In genomic region chr11:61871158-61871597, GRCh38 we compare ENCODE assay signal across 8 cellular contexts. TPM values are rescaled to one million over a fixed set of nuclear protein-coding genes. Genes with fewer than 3 reads are reported as not detected.
DNase-seq lines count a peak whose midpoint lies in the region; ATAC-seq, FAIRE-seq and TF ChIP-seq lines count a peak whose summit lies in the region.

No MANE protein-coding gene starts in this region.

- H3K9me3 ChIP-seq in MM.1S (replicated peaks; ENCODE audit: insufficient read depth, low read length) (no peaks in the 10 kb centered on the region), SJSA1 (replicated peaks) (no peaks in the 10 kb centered on the region), pancreas (no peaks in the 10 kb centered on the region), tibial nerve (no peaks in the 10 kb centered on the region)

- H3K27ac ChIP-seq in MM.1S (ENCODE audit: low read length), result no peak overlapping the region
- H3K27ac ChIP-seq in SJSA1, result no peak overlapping the region
- no peak overlapping the region for H3K27ac ChIP-seq in pancreas
- peak overlapping the region; percentile 23 to 84 (median 54) for H3K27ac ChIP-seq in tibial nerve

- intact Hi-C loops in head of caudate nucleus (cut with DNase I) (no loop called here), pancreas (cut with DNase I) (no loop called here)

- no peaks in the 10 kb centered on the region for H4K20me1 ChIP-seq in MM.1S (ENCODE audit: insufficient read depth, low read length)

- H3K36me3 ChIP-seq in MM.1S (replicated peaks; ENCODE audit: insufficient read depth, low read length), result no peaks in the 10 kb centered on the region
- peaks cover 23% of the 10 kb centered on the region for H3K36me3 ChIP-seq in SJSA1
- H3K36me3 ChIP-seq in pancreas, result no peaks in the 10 kb centered on the region
- peaks cover 0 to 43% (median 2%) of the 10 kb centered on the region in 3 donors for H3K36me3 ChIP-seq in tibial nerve

- no peaks in the 10 kb centered on the region for H3K79me2 ChIP-seq in MM.1S (ENCODE audit: low read length)

- H3K9ac ChIP-seq in MM.1S (ENCODE audit: low read length), result no peak overlapping the region

- no peak for FAIRE-seq in pancreas (lab: Jason Lieb, UNC)

- DNase-seq in D341Med (ENCODE audit: low spot score) (peak; percentile 90), MM.1S (peak; percentile 45), SJSA1 (ENCODE audit: low read depth in 1 of 2, low spot score in 2 of 2) (peak; percentile 77 to 92), head of caudate nucleus (peak; percentile 71 to 94 (median 87)), pancreas (peak; percentile 32 to 85 (median 63)), tibial nerve (ENCODE audit: low spot score in 2 of 2) (peak; percentile 75 to 81)
- peak; percentile 60 for DNase-seq in activated naive CD4-positive, alpha-beta T cell treated with Interleukin-2 at 50 U/mL for 16 hours

- H3K4me1 ChIP-seq in MM.1S (ENCODE audit: low read length) (no peaks in the 10 kb centered on the region), SJSA1 (replicated peaks) (peaks cover 6% of the 10 kb centered on the region), pancreas (no peaks in the 10 kb centered on the region), tibial nerve (peaks cover 0 to 56% (median 11%) of the 10 kb centered on the region in 4 donors)

- TF ChIP-seq POLR2A in tibial nerve (IDR thresholded peaks at IDR 0.05), result no peak

- H2AFZ ChIP-seq in MM.1S (ENCODE audit: low read length), result no peak overlapping the region

- TF ChIP-seq CTCF in MM.1S (IDR thresholded peaks at IDR 0.05; ENCODE audit: low read length), result peak; percentile 73
- TF ChIP-seq CTCF in pancreas (IDR thresholded peaks at IDR 0.05), result peak; percentile 59 to 79 (median 68)
- TF ChIP-seq CTCF in tibial nerve (IDR thresholded peaks at IDR 0.05), result peak; percentile 82 to 98 (median 94)

- H3K9me2 ChIP-seq in MM.1S (replicated peaks; ENCODE audit: insufficient read depth, low read length), result no peaks in the 10 kb centered on the region

- peaks cover 89% of the 10 kb centered on the region for H3K27me3 ChIP-seq in MM.1S (replicated peaks; ENCODE audit: insufficient read depth, low read length)
- no peaks in the 10 kb centered on the region for H3K27me3 ChIP-seq in SJSA1 (replicated peaks)
- H3K27me3 ChIP-seq in pancreas, result no peaks in the 10 kb centered on the region
- no peaks in the 10 kb centered on the region for H3K27me3 ChIP-seq in tibial nerve

- 8 to 11% methylated on average over 24 of the region's 24 CpGs for WGBS in pancreas, 2 donors
- 3 to 5% methylated on average over 8 to 24 of the region's 24 CpGs for WGBS in tibial nerve, 2 donors

- no peaks in the 10 kb centered on the region for H3F3A ChIP-seq in MM.1S (ENCODE audit: insufficient read depth, low read length)

- ATAC-seq in GM21619 (IDR thresholded peaks at IDR 0.05; ENCODE audit: unreplicated experiment) (peak; percentile 83), pancreas (peak; percentile 82 to 97 (median 92))

- H3K4me3 ChIP-seq in MM.1S (ENCODE audit: low read length), result no peak overlapping the region
- H3K4me3 ChIP-seq in SJSA1, result no peak overlapping the region
- H3K4me3 ChIP-seq in pancreas, result no peak overlapping the region
- H3K4me3 ChIP-seq in tibial nerve, result peak overlapping the region in 1 of 4 donors; percentile 14

- peak in 1 of 2 donors; percentile 54 for TF ChIP-seq EP300 in tibial nerve (IDR thresholded peaks at IDR 0.05)

- H3K4me2 ChIP-seq in MM.1S (ENCODE audit: low read depth, low read length), result peak overlapping the region; percentile 31

RNA-seq across cellular contexts. Expression of gene FADS3, which starts 20.2 kb away (rescaled TPM):
- 139 and 161 TPM in 2 replicates for total RNA-seq in SJSA1 (2014; rRNA removed; shearing (Covaris generic))
- total RNA-seq in pancreas (10 to 100 TPM; 11.2 to 26.6 (median 16.7) TPM), tibial nerve (100 to 1,000 TPM; 135 to 327 (median 205) TPM)
- polyA plus RNA-seq in pancreas, result 10 to 100 TPM; 35.2 to 42.7 TPM

RNA-seq across cellular contexts. Expression of gene FADS2, which starts 43.1 kb away (rescaled TPM):
- total RNA-seq in SJSA1 (2014; rRNA removed; shearing (Covaris generic)), result 2.8 and 8.5 TPM in 2 replicates
- total RNA-seq in pancreas (10 to 100 TPM in 2 of 6 donors, 1 to 10 TPM in 4; 1.7 to 20.5 (median 5.5) TPM), tibial nerve (10 to 100 TPM; 17.4 to 59.2 (median 32.7) TPM)
- polyA plus RNA-seq in pancreas, result 10 to 100 TPM in 1 of 2 donors, 1 to 10 TPM in 1; 8.4 to 21.3 TPM

RNA-seq across cellular contexts. Expression of gene RAB3IL1, which starts 46.2 kb away (rescaled TPM):
- 1.8 and 3.0 TPM in 2 replicates for total RNA-seq in SJSA1 (2014; rRNA removed; shearing (Covaris generic))
- total RNA-seq in pancreas (1 to 10 TPM; 1.9 to 5.6 (median 2.6) TPM), tibial nerve (100 to 1,000 TPM in 1 of 4 donors, 10 to 100 TPM in 3; 58.8 to 127 (median 71.1) TPM)
- polyA plus RNA-seq in pancreas, result 1 to 10 TPM; 3.4 to 4.2 TPM

RNA-seq across cellular contexts. Expression of gene FADS1, which starts 54.4 kb away (rescaled TPM):
- 46.7 and 61.5 TPM in 2 replicates for total RNA-seq in SJSA1 (2014; rRNA removed; shearing (Covaris generic))
- total RNA-seq in pancreas (10 to 100 TPM in 1 of 6 donors, 1 to 10 TPM in 5; 2.3 to 15.1 (median 5.7) TPM), tibial nerve (10 to 100 TPM; 33.7 to 61.6 (median 47.0) TPM)
- polyA plus RNA-seq in pancreas, result 1 to 10 TPM; 4.2 to 5.5 TPM

Comparison
In these comparisons a context has a peak if more than half of its experiments do, and no peak if none do; other contexts are left out.
1. H3K27ac ChIP-seq: peak in tibial nerve (4 of 4); none in MM.1S (single experiment), SJSA1 (single experiment) and pancreas (0 of 4).
2. RNA of gene RAB3IL1, which starts 46.2 kb away (total RNA-seq): 58.8 to 127 TPM in tibial nerve; 1.9 to 5.6 TPM in pancreas and 1.8 to 3.0 TPM in SJSA1; every median in the first group is over 4 times any median in the second.
3. Peak in every context shown above with its lines, with median percentiles within 50 percentile points of each other: DNase-seq and CTCF ChIP-seq.